8 cellular contexts compared by ENCODE assay signal in genomic region chr7:26199301-26200112, GRCh38. TPM values are rescaled to one million over a fixed set of nuclear protein-coding genes. Genes with fewer than 3 reads are reported as not detected.
DNase-seq lines count a peak whose midpoint lies in the region; ATAC-seq and TF ChIP-seq lines count a peak whose summit lies in the region.

No MANE protein-coding gene starts in this region.

- H3K27ac ChIP-seq in PC-9 (peak overlapping the region; percentile 92), gastroesophageal sphincter (peak overlapping the region; percentile 98 to 99 (median 99)), thoracic aorta (peak overlapping the region; percentile 100)

- H3K79me2 ChIP-seq in PC-9 (ENCODE audit: low read depth) = peaks cover 91% of the 10 kb centered on the region

- no peak for TF ChIP-seq EP300 in gastroesophageal sphincter (IDR thresholded peaks at IDR 0.05)

- WGBS in gastroesophageal sphincter (ENCODE audit: low coverage in 1 of 2), 2 donors = 0 to 1% methylated on average over 20 to 23 of the region's 37 CpGs

- no peaks in the 10 kb centered on the region for H3K9me3 ChIP-seq in PC-9 (ENCODE audit: insufficient read depth, low read depth)
- H3K9me3 ChIP-seq in gastroesophageal sphincter = no peaks in the 10 kb centered on the region
- no peaks in the 10 kb centered on the region for H3K9me3 ChIP-seq in thoracic aorta

- H3K27me3 ChIP-seq in PC-9 (ENCODE audit: insufficient read depth, low read depth) (no peaks in the 10 kb centered on the region), gastroesophageal sphincter (no peaks in the 10 kb centered on the region), thoracic aorta (replicated peaks; ENCODE audit: insufficient read depth) (no peaks in the 10 kb centered on the region)

- H3K36me3 ChIP-seq in PC-9 (ENCODE audit: low read depth) (peaks cover 68% of the 10 kb centered on the region), gastroesophageal sphincter (peaks cover 14 to 32% of the 10 kb centered on the region in 2 donors), thoracic aorta (peaks cover 25% of the 10 kb centered on the region)

- H3K4me1 ChIP-seq in PC-9 (replicated peaks; ENCODE audit: insufficient read depth) (peaks cover 38% of the 10 kb centered on the region), gastroesophageal sphincter (peaks cover 25 to 55% (median 34%) of the 10 kb centered on the region in 3 donors), thoracic aorta (ENCODE audit: control insufficient read depth in 1 of 2, low read depth in 2 of 2) (peaks cover 47 to 49% of the 10 kb centered on the region in 2 donors)

- BruUV-seq in PC-9 (replicated peaks; lab: Mats Ljungman, UMichigan) = no TSS peak

- POLR2A ChIA-PET in PC-9 (lab: Charles Lee; ENCODE audit: unreplicated experiment) = interaction anchor here (0.6 kb wide), 1 partner anchor 15 kb away, joined by 4 read pairs; no protein-coding TSS in a partner anchor

- TF ChIP-seq CTCF in PC-9 (conservative IDR thresholded peaks at IDR 0.05) (0 out of 2 replicates have a peak, but pooled peaks have one; percentile 14), gastroesophageal sphincter (IDR thresholded peaks at IDR 0.05) (peak in 1 of 4 experiments; percentile 8), thoracic aorta (IDR thresholded peaks at IDR 0.05) (no peak)

- H3K4me2 ChIP-seq in PC-9 = peak overlapping the region; percentile 84

- peak overlapping the region; percentile 98 for H3K4me3 ChIP-seq in PC-9
- H3K4me3 ChIP-seq in gastroesophageal sphincter = peak overlapping the region; percentile 93 to 98
- H3K4me3 ChIP-seq in thoracic aorta = peak overlapping the region; percentile 98

- peak overlapping the region; percentile 25; the same call in 1 of the 2 replicates for H2AFZ ChIP-seq in PC-9

- H3F3A ChIP-seq in PC-9 (ENCODE audit: insufficient read depth, low read depth) = peaks cover 61% of the 10 kb centered on the region

- peaks cover 75% of the 10 kb centered on the region for H4K20me1 ChIP-seq in PC-9 (ENCODE audit: insufficient read depth)

- CTCF ChIA-PET in PC-9 (lab: Charles Lee) = interaction anchor here (0.6 to 2.3 kb wide), 4 partner anchors 11 to 337 kb away, joined by 3 to 16 read pairs (median 8); no protein-coding TSS in a partner anchor

- intact Hi-C loops in PC-9 (cut with micrococcal nuclease; ENCODE audit: unreplicated experiment) = loop anchor here (1.0 to 10.0 kb wide), 5 partner anchors 45 to 468 kb away; no protein-coding TSS in a partner anchor

- TF ChIP-seq POLR2A in gastroesophageal sphincter (IDR thresholded peaks at IDR 0.05) = peak in 1 of 2 donors; percentile 38

- no peaks in the 10 kb centered on the region for H3K9me2 ChIP-seq in PC-9 (ENCODE audit: insufficient read depth)

- peak; percentile 67 for DNase-seq in NCI-H2196 (lab: John Stamatoyannopoulos, UW; ENCODE audit: unreplicated experiment)
- DNase-seq in NCI-H2196 treated with DMSO at 0.1 percent for 48 hours (lab: John Stamatoyannopoulos, UW; ENCODE audit: unreplicated experiment) = no peak
- no peak for DNase-seq in PC-9
- peak; percentile 66 for DNase-seq in activated gamma-delta T cell treated with Interleukin-2 at 50 U/mL for 16 hours
- DNase-seq in occipital lobe (lab: John Stamatoyannopoulos, UW) = peak; percentile 26
- no peak for DNase-seq in thoracic aorta (ENCODE audit: low spot score)

- peak; percentile 19 for ATAC-seq in gastroesophageal sphincter
- ATAC-seq in thoracic aorta (ENCODE audit: insufficient number of reproducible peaks, low FRiP score, low read depth) = no peak
- no peak for ATAC-seq in GM18858 (IDR thresholded peaks at IDR 0.05; ENCODE audit: unreplicated experiment)

RNA-seq across cellular contexts. Expression of gene HNRNPA2B1, which starts 1.0 kb away (rescaled TPM):
- total RNA-seq in PC-9 (2021) (526 and 792 TPM in 2 replicates), gastroesophageal sphincter (100 to 1,000 TPM; 171 to 210 (median 189) TPM), occipital lobe (146 TPM), thoracic aorta (100 to 1,000 TPM; 142 to 204 TPM)

RNA-seq across cellular contexts. Expression of gene CBX3, which starts 2.0 kb away (rescaled TPM):
- 282 and 308 TPM in 2 replicates for total RNA-seq in PC-9 (2021)
- 10 to 100 TPM; 61.1 to 92.1 (median 83.3) TPM for total RNA-seq in gastroesophageal sphincter
- 201 TPM for total RNA-seq in occipital lobe
- 10 to 100 TPM; 53.7 to 64.2 TPM for total RNA-seq in thoracic aorta

RNA-seq across cellular contexts. Expression of gene NFE2L3, which starts 47.5 kb away (rescaled TPM):
- total RNA-seq in PC-9 (2021) (44.2 and 49.1 TPM in 2 replicates), gastroesophageal sphincter (1 to 10 TPM in 3 of 4 donors, under 1 TPM in 1; 0.62 to 4.4 (median 2.2) TPM), occipital lobe (19.2 TPM), thoracic aorta (1 to 10 TPM; 2.8 to 4.5 TPM)

Comparison
In these comparisons a context has a peak if more than half of its experiments do, and no peak if none do; other contexts are left out.
1. DNase-seq: peak in NCI-H2196 (single experiment), activated gamma-delta T cell treated with Interleukin-2 at 50 U/mL for 16 hours (single experiment) and occipital lobe (single experiment); none in NCI-H2196 treated with DMSO at 0.1 percent for 48 hours (single experiment), PC-9 (0 of 2) and thoracic aorta (single experiment).
2. Peak in every context shown above with its lines, with median percentiles within 50 percentile points of each other: H3K27ac ChIP-seq and H3K4me3 ChIP-seq.